In genomic region chr22:28019881-28020861, GRCh38 we compare ENCODE assay signal across 8 cellular contexts.
DNase-seq lines count a peak whose midpoint lies in the region; ATAC-seq lines count a peak whose summit lies in the region.

No MANE protein-coding gene starts in this region.

- POLR2A ChIA-PET in activated CD4-positive, alpha-beta memory T cell treated with anti-CD3 and anti-CD28 coated beads for 36 hours (lab: Charles Lee): no interaction called here

- H3K4me2 ChIP-seq in mesenchymal stem cell (ENCODE audit: low read length, poor library complexity, severe bottlenecking): peak overlapping the region; percentile 58

- peaks cover 2% of the 10 kb centered on the region for H3K27me3 Mint-ChIP-seq in activated CD4-positive, alpha-beta memory T cell treated with anti-CD3 and anti-CD28 coated beads for 36 hours

- H3K9me3 Mint-ChIP-seq in activated CD4-positive, alpha-beta memory T cell treated with anti-CD3 and anti-CD28 coated beads for 36 hours: no peaks in the 10 kb centered on the region

- no peak overlapping the region for H3K27ac Mint-ChIP-seq in activated CD4-positive, alpha-beta memory T cell treated with anti-CD3 and anti-CD28 coated beads for 36 hours

- H4K8ac ChIP-seq in mesenchymal stem cell (ENCODE audit: low read length): no peak overlapping the region

- DNase-seq in AG08395 (ENCODE audit: low spot score) (peak; percentile 82), GM19238 (ENCODE audit: insufficient read length, low spot score) (peak; percentile 61), NCI-H226 (peak; percentile 25), mesenchymal stem cell (peak; percentile 83)
- peak; percentile 71 for DNase-seq in activated CD4-positive, alpha-beta memory T cell treated with anti-CD3 and anti-CD28 coated beads for 36 hours
- DNase-seq in effector CD8-positive, alpha-beta T cell (lab: John Stamatoyannopoulos, UW): peak; percentile 51
- peak; percentile 44 for DNase-seq in stimulated activated CD8-positive, alpha-beta memory T cell treated with anti-CD3 and anti-CD28 coated beads, Interleukin-12 subunit alpha, Interleukin-12 subunit beta, amount 100 ng/mL, for 1 hour (ENCODE audit: low read depth)

- no peak overlapping the region for H2AFZ ChIP-seq in mesenchymal stem cell (ENCODE audit: low read depth, low read length)

- H3K36me3 ChIP-seq in mesenchymal stem cell (ENCODE audit: control insufficient read depth in 1 of 2, insufficient read depth in 2 of 2, low read depth in 1 of 2, low read length in 2 of 2): peaks cover 6 to 41% of the 10 kb centered on the region in 2 experiments

- no peak overlapping the region for H3K4me3 Mint-ChIP-seq in activated CD4-positive, alpha-beta memory T cell treated with anti-CD3 and anti-CD28 coated beads for 36 hours

- H2AK5ac ChIP-seq in mesenchymal stem cell (ENCODE audit: low read length, severe bottlenecking): no peak overlapping the region

- no peak for ATAC-seq in GM21515 (IDR thresholded peaks at IDR 0.05; ENCODE audit: unreplicated experiment)

- no peak overlapping the region for H2BK15ac ChIP-seq in mesenchymal stem cell (ENCODE audit: low read depth, poor library complexity, severe bottlenecking)

- peaks cover 33% of the 10 kb centered on the region for H3K4me1 ChIP-seq in mesenchymal stem cell (ENCODE audit: control insufficient read depth, insufficient read depth, low read depth, low read length)

- H4K91ac ChIP-seq in mesenchymal stem cell (ENCODE audit: low read length): no peak overlapping the region

- peak overlapping the region; percentile 25 for H3K9ac ChIP-seq in mesenchymal stem cell (ENCODE audit: low read length)

- no peak overlapping the region for H3K27ac ChIP-seq in mesenchymal stem cell (ENCODE audit: low read length, poor library complexity, severe bottlenecking)

- H3K4ac ChIP-seq in mesenchymal stem cell (ENCODE audit: low read depth in 1 of 2, low read length in 2 of 2): no peak overlapping the region

- intact Hi-C loops in activated CD4-positive, alpha-beta memory T cell treated with anti-CD3 and anti-CD28 coated beads for 36 hours (cut with micrococcal nuclease): loop anchor here (2.0 kb wide), 1 partner anchor 575 kb away; no protein-coding TSS in a partner anchor

- no peak overlapping the region for H3K4me3 ChIP-seq in mesenchymal stem cell (ENCODE audit: insufficient read depth in 1 of 2, low read depth in 1 of 2, low read length in 2 of 2)

- peaks cover 0 to 4% of the 10 kb centered on the region in 2 experiments for H3K27me3 ChIP-seq in mesenchymal stem cell (ENCODE audit: control insufficient read depth in 1 of 2, insufficient read depth in 1 of 2, low read length in 2 of 2)

- peaks cover 7% of the 10 kb centered on the region for H3K79me1 ChIP-seq in mesenchymal stem cell (replicated peaks; ENCODE audit: low read length, poor library complexity, severe bottlenecking)

- H2BK120ac ChIP-seq in mesenchymal stem cell (ENCODE audit: low read depth, low read length): no peak overlapping the region

- CTCF ChIA-PET in activated CD4-positive, alpha-beta memory T cell treated with anti-CD3 and anti-CD28 coated beads for 36 hours (lab: Charles Lee): interaction anchor here (0.7 to 3.2 kb wide), 22 partner anchors 9 to 1021 kb away, joined by 3 to 19 read pairs (median 4); no protein-coding TSS in a partner anchor

- H3K18ac ChIP-seq in mesenchymal stem cell (ENCODE audit: low read depth in 1 of 2, low read length in 2 of 2): peak overlapping the region in 1 of 2 experiments; percentile 71

- H3K4me1 Mint-ChIP-seq in activated CD4-positive, alpha-beta memory T cell treated with anti-CD3 and anti-CD28 coated beads for 36 hours (ENCODE audit: low read depth): no peaks in the 10 kb centered on the region

- no peaks in the 10 kb centered on the region for H3K9me3 ChIP-seq in mesenchymal stem cell (ENCODE audit: control insufficient read depth, low read length)

- peak overlapping the region in 1 of 2 experiments; percentile 75 for H2BK12ac ChIP-seq in mesenchymal stem cell (ENCODE audit: low read length in 2 of 2)

- H3K23ac ChIP-seq in mesenchymal stem cell (ENCODE audit: low read length in 2 of 2): no peak overlapping the region

- H2BK5ac ChIP-seq in mesenchymal stem cell (ENCODE audit: low read depth, low read length, poor library complexity, severe bottlenecking): no peak overlapping the region

- peak overlapping the region in 1 of 2 experiments; percentile 64 for H3K14ac ChIP-seq in mesenchymal stem cell (ENCODE audit: low read length in 2 of 2)

- no peaks in the 10 kb centered on the region for H3K36me3 Mint-ChIP-seq in activated CD4-positive, alpha-beta memory T cell treated with anti-CD3 and anti-CD28 coated beads for 36 hours

- 26% methylated on average over 19 of the region's 20 CpGs for WGBS in mesenchymal stem cell

Comparison
In these comparisons a context has a peak if more than half of its experiments do, and no peak if none do; other contexts are left out.
1. DNase-seq: peak in every context shown above with its lines; median percentile 83 in mesenchymal stem cell; 82 in AG08395; 71 in activated CD4-positive, alpha-beta memory T cell treated with anti-CD3 and anti-CD28 coated beads for 36 hours; 61 in GM19238; 51 in effector CD8-positive, alpha-beta T cell; 44 in stimulated activated CD8-positive, alpha-beta memory T cell treated with anti-CD3 and anti-CD28 coated beads, Interleukin-12 subunit alpha, Interleukin-12 subunit beta, amount 100 ng/mL, for 1 hour; 25 in NCI-H226.